ENCODE assay signal across 1 cellular context in the genomic region with DNA sequence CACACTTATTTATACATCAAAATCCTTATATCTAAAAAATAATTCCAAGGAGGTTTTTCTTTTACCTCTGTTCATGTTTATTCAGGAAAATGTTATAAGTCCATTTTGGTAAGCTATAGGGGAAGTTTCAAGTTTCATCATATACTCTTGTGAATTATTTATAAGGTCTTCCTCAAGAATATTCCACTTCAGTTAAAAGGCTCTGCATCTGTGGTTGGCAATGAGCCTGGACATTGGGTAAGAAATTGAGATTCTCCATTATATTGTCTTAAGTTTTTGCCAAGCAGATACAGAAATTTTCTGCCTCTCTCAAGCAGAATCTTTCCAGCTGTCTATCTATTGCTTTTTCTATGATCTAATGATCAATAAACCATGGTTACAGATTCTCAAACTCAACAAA.
TF ChIP-seq lines count a peak whose summit lies in the region.

No MANE protein-coding gene starts in this region.

TF ChIP-seq in A549, 52 proteins besides CTCF, POLR2A, EP300 and RAD21 (continued from another document):
- TF ChIP-seq, protein P1, sequence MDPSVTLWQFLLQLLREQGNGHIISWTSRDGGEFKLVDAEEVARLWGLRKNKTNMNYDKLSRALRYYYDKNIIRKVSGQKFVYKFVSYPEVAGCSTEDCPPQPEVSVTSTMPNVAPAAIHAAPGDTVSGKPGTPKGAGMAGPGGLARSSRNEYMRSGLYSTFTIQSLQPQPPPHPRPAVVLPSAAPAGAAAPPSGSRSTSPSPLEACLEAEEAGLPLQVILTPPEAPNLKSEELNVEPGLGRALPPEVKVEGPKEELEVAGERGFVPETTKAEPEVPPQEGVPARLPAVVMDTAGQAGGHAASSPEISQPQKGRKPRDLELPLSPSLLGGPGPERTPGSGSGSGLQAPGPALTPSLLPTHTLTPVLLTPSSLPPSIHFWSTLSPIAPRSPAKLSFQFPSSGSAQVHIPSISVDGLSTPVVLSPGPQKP (IDR thresholded peaks at IDR 0.05; ENCODE audit: low read depth, low read length): no peak
- TF ChIP-seq CEBPB (IDR thresholded peaks at IDR 0.05) (no peak), HEYL (CRISPR knock-in tag; IDR thresholded peaks at IDR 0.05) (no peak), MYC (IDR thresholded peaks at IDR 0.05; ENCODE audit: borderline replicate concordance, low read length) (no peak)
- TF ChIP-seq, protein P2, sequence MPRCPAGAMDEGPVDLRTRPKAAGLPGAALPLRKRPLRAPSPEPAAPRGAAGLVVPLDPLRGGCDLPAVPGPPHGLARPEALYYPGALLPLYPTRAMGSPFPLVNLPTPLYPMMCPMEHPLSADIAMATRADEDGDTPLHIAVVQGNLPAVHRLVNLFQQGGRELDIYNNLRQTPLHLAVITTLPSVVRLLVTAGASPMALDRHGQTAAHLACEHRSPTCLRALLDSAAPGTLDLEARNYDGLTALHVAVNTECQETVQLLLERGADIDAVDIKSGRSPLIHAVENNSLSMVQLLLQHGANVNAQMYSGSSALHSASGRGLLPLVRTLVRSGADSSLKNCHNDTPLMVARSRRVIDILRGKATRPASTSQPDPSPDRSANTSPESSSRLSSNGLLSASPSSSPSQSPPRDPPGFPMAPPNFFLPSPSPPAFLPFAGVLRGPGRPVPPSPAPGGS (IDR thresholded peaks at IDR 0.05): no peak
